In genomic region chr19:38544569-38545315, GRCh38 we compare ENCODE assay signal across 8 cellular contexts.
DNase-seq lines count a peak whose midpoint lies in the region; ATAC-seq and TF ChIP-seq lines count a peak whose summit lies in the region.

No MANE protein-coding gene starts in this region.

- no peak overlapping the region for H3K9ac ChIP-seq in SK-N-MC (ENCODE audit: insufficient read length)

- ATAC-seq in HG02571 (IDR thresholded peaks at IDR 0.05; ENCODE audit: unreplicated experiment) = no peak

- H3K27ac ChIP-seq in SK-N-MC = peak overlapping the region; percentile 76

- H3K4me3 ChIP-seq in SK-N-MC (peak overlapping the region; percentile 55), foreskin fibroblast (ENCODE audit: low read depth in 1 of 2, low read length in 2 of 2) (no peak overlapping the region)

- DNase-seq in 8988T (peak; percentile 7), ELF-1 (ENCODE audit: low read depth, low spot score) (peak; percentile 71), SK-N-MC (ENCODE audit: low read depth, low spot score) (peak; percentile 65), foreskin fibroblast (no peak), NCI-H774 (lab: John Stamatoyannopoulos, UW) (no peak), GOT3 (lab: John Stamatoyannopoulos, UW) (no peak), medulla oblongata (ENCODE audit: extremely low spot score) (no peak)

- no peaks in the 10 kb centered on the region for H3K9me3 ChIP-seq in SK-N-MC (ENCODE audit: low read depth, low read length)

- peak; percentile 43 for TF ChIP-seq CTCF in foreskin fibroblast (IDR thresholded peaks at IDR 0.05; ENCODE audit: low read depth, low read length)

- no peaks in the 10 kb centered on the region for H3K36me3 ChIP-seq in SK-N-MC (ENCODE audit: insufficient read depth, low read length)

Comparison
In these comparisons a context has a peak if more than half of its experiments do, and no peak if none do; other contexts are left out.
1. DNase-seq: peak in 8988T (single experiment), ELF-1 (single experiment) and SK-N-MC (single experiment); none in foreskin fibroblast (0 of 2), NCI-H774 (single experiment), GOT3 (single experiment) and medulla oblongata (single experiment).